In genomic region chr17:27892866-27893769, GRCh38 we compare ENCODE assay signal across 8 cellular contexts. TPM values are rescaled to one million over a fixed set of nuclear protein-coding genes. Genes with fewer than 3 reads are reported as not detected.
DNase-seq lines count a peak whose midpoint lies in the region; TF ChIP-seq lines count a peak whose summit lies in the region.

Gene LYRM9, minus strand, starts transcription at chr17:27893365. Its CDS starts 10,671 bp downstream, at chr17:27882694.

- H3K4me3 ChIP-seq in GM23248 (peak within 1 kb of the TSS; percentile 84), fibroblast of villous mesenchyme (ENCODE audit: low read depth, low read length) (peak within 1 kb of the TSS; percentile 66), stomach smooth muscle (ENCODE audit: low read length in 2 of 2) (peak within 1 kb of the TSS; percentile 70 to 84)

- peaks cover 36% of the 10 kb centered on the region for H3K4me1 Mint-ChIP-seq in neural crest cell

- peak; percentile 99 for TF ChIP-seq CTCF in LNCAP (IDR thresholded peaks at IDR 0.05)
- TF ChIP-seq CTCF in RWPE1 (conservative IDR thresholded peaks at IDR 0.05; ENCODE audit: low read depth), result peak; percentile 97
- TF ChIP-seq CTCF in fibroblast of villous mesenchyme (IDR thresholded peaks at IDR 0.05; ENCODE audit: insufficient read depth, low read depth, low read length), result peak; percentile 75
- peak; percentile 97 for TF ChIP-seq CTCF in neural crest cell (conservative IDR thresholded peaks at IDR 0.05)

- no peaks in the 10 kb centered on the region for H3K79me2 ChIP-seq in GM23248 (ENCODE audit: insufficient read depth)

- no peaks in the 10 kb centered on the region for H3K9me3 Mint-ChIP-seq in neural crest cell

- H3K27ac Mint-ChIP-seq in neural crest cell (ENCODE audit: unreplicated experiment), result peak within 1 kb of the TSS; percentile 15

- DNase-seq in ELF-1 (ENCODE audit: low read depth, low spot score) (peak; percentile 92), GM23248 (peak; percentile 93), RWPE1 (ENCODE audit: low spot score) (peak; percentile 87), activated gamma-delta T cell (lab: John Stamatoyannopoulos, UW) (peak; percentile 92), fibroblast of villous mesenchyme (ENCODE audit: low read depth) (peak; percentile 85), neural crest cell (ENCODE audit: low read depth, low spot score) (peak; percentile 94)

- no peaks in the 10 kb centered on the region for H4K20me1 ChIP-seq in GM23248 (ENCODE audit: insufficient read depth)

- H3K9me3 ChIP-seq in GM23248 (ENCODE audit: low read depth) (no peaks in the 10 kb centered on the region), stomach smooth muscle (ENCODE audit: control insufficient read depth in 2 of 2, low read length in 2 of 2) (no peaks in the 10 kb centered on the region)

- H3K4me2 ChIP-seq in GM23248 (ENCODE audit: unreplicated experiment), result peak within 1 kb of the TSS; percentile 92

- H3K9ac ChIP-seq in GM23248 (peak within 1 kb of the TSS; percentile 88), stomach smooth muscle (ENCODE audit: low read length in 2 of 2) (peak within 1 kb of the TSS; percentile 81 to 82)

- POLR2A ChIA-PET in RWPE1 (lab: Yijun Ruan, JAX; ENCODE audit: low non-redundant PET), result interaction anchor here (0.9 kb wide), 1 partner anchor 8 kb away, joined by 4 read pairs; no protein-coding TSS in a partner anchor

- CTCF ChIA-PET in RWPE1 (lab: Yijun Ruan, JAX), result interaction anchor here (0.5 to 5.3 kb wide), 26 partner anchors 9 to 512 kb away, joined by 3 to 22 read pairs (median 3); no protein-coding TSS in a partner anchor

- H2AFZ ChIP-seq in GM23248, result peak within 1 kb of the TSS; percentile 89

- peak within 1 kb of the TSS; percentile 83 for H3K4me3 Mint-ChIP-seq in neural crest cell

- H3K36me3 ChIP-seq in GM23248 (ENCODE audit: low read depth) (no peaks in the 10 kb centered on the region), stomach smooth muscle (ENCODE audit: control insufficient read depth in 2 of 2, insufficient read depth in 2 of 2, low read length in 2 of 2) (peaks cover 2 to 5% of the 10 kb centered on the region in 2 donors)

- no peaks in the 10 kb centered on the region for H3K9me2 ChIP-seq in GM23248 (ENCODE audit: insufficient read depth)

- H3K27me3 Mint-ChIP-seq in neural crest cell (ENCODE audit: low read depth), result peaks cover 42% of the 10 kb centered on the region

- no peaks in the 10 kb centered on the region for H3K36me3 Mint-ChIP-seq in neural crest cell (ENCODE audit: low read depth)

- H3K4me1 ChIP-seq in GM23248 (ENCODE audit: insufficient read depth), result peaks cover 6% of the 10 kb centered on the region
- peaks cover 10% of the 10 kb centered on the region for H3K4me1 ChIP-seq in stomach smooth muscle (ENCODE audit: control insufficient read depth, insufficient read depth, low read length)

- H3K27ac ChIP-seq in GM23248, result no peak within 1 kb of the TSS
- H3K27ac ChIP-seq in RWPE1, result peak within 1 kb of the TSS; percentile 65
- peak within 1 kb of the TSS; percentile 53 for H3K27ac ChIP-seq in stomach smooth muscle (ENCODE audit: low read length)

- in situ Hi-C loops in GM23248 (cut with MboI), result no loop called here

- 2 to 3% methylated on average over 39 to 72 of the region's 75 CpGs for WGBS in GM23248 (ENCODE audit: low coverage in 1 of 2, low lambda C conversion rate in 2 of 2, missing lambda C conversion rate in 2 of 2), 2 experiments

- no peaks in the 10 kb centered on the region for H3F3A ChIP-seq in GM23248 (ENCODE audit: insufficient read depth)

- H3K27me3 ChIP-seq in GM23248 (replicated peaks; ENCODE audit: insufficient read depth) (peaks cover 8% of the 10 kb centered on the region), stomach smooth muscle (ENCODE audit: control insufficient read depth in 1 of 2, insufficient read depth in 2 of 2, low read length in 2 of 2) (no peaks in the 10 kb centered on the region)

RNA-seq across cellular contexts. Expression of gene LYRM9, which starts in this region (rescaled TPM):
- 11.3 and 18.6 TPM in 2 replicates for total RNA-seq in GM23248 (2014; rRNA removed; shearing (Covaris generic))
- 13.2 and 15.4 TPM in 2 replicates for polyA plus RNA-seq in GM23248 (2016; fragmentation: Nextera tagmentation; extraction: Ambion mirVana)
- total RNA-seq in fibroblast of villous mesenchyme, result 10.0 and 10.8 TPM in 2 replicates
- total RNA-seq in neural crest cell, result 4.3 and 6.5 TPM in 2 replicates
